Comparison of ENCODE assay signal across 28 cellular contexts in genomic region chr7:1546909-1547776, GRCh38. TPM values are rescaled to one million over a fixed set of nuclear protein-coding genes. Genes with fewer than 3 reads are reported as not detected.
"Had no signal": no experiment of that assay in that cellular context is flagged by ENCODE, and none has a peak within 500 bp of the region (broad histone marks: within the 10 kb centered on the region; RNA-seq: fewer than 3 reads in every experiment).

No MANE protein-coding gene starts in this region.

- H3K9me3 Mint-ChIP-seq: central memory CD8-positive, alpha-beta T cell; nephron; T-helper 1 cell treated with Interleukin-12 subunit alpha and Interleukin-12 subunit beta and Interleukin-4 antibody, amounts not matched to agents 30 μg/mL and 1 μg/mL, for 36 hours had no signal

- ATAC-seq: foreskin keratinocyte had no signal

- H3K4me3 Mint-ChIP-seq: activated naive CD8-positive, alpha-beta T cell; central memory CD8-positive, alpha-beta T cell; nephron; T-helper 1 cell treated with Interleukin-12 subunit alpha and Interleukin-12 subunit beta and Interleukin-4 antibody, amounts not matched to agents 30 μg/mL and 1 μg/mL, for 36 hours had no signal

- H3K27ac ChIP-seq: esophagus muscularis mucosa, foreskin keratinocyte, heart right ventricle, left ventricle myocardium inferior, neutrophil, transverse colon, VCaP had no signal

- H3K4me1 Mint-ChIP-seq: central memory CD8-positive, alpha-beta T cell had no signal

- FAIRE-seq: bronchial epithelial cell, TTC549 had no signal

- DNase-seq: activated CD4-positive, alpha-beta T cell treated with anti-CD3 and anti-CD28 coated beads for 4 hours; activated CD4-positive, alpha-beta T cell treated with anti-CD3 and anti-CD28 coated beads, Interleukin-2, amount 50 U/mL, for 4 hours; activated effector memory CD4-positive, alpha-beta T cell treated with Interleukin-2 at 50 U/mL for 16 hours; activated naive CD4-positive, alpha-beta T cell treated with Interleukin-2 at 50 U/mL for 16 hours; activated T-cell treated with anti-CD3 and anti-CD28 coated beads for 4 hours; anterior cingulate cortex; dermis blood vessel endothelial cell; effector CD4-positive, alpha-beta T cell; foreskin keratinocyte; left ventricle myocardium inferior; retina; stimulated activated CD4-positive, alpha-beta T cell treated with anti-CD3 and anti-CD28 coated beads, Interleukin-1b, Interleukin-23, amount 100 ng/mL, for 48 hours; stimulated activated naive CD4-positive, alpha-beta T cell; T-helper 9 cell; transverse colon had no signal

- H3K27ac Mint-ChIP-seq: activated naive CD8-positive, alpha-beta T cell; nephron; progenitor cell of endocrine pancreas; T-helper 1 cell treated with Interleukin-12 subunit alpha and Interleukin-12 subunit beta and Interleukin-4 antibody, amounts not matched to agents 30 μg/mL and 1 μg/mL, for 36 hours had no signal

- H3K9me3 ChIP-seq: esophagus muscularis mucosa, heart right ventricle, left ventricle myocardium inferior, neutrophil, transverse colon had no signal

- H3K36me3 Mint-ChIP-seq: activated naive CD8-positive, alpha-beta T cell had no signal

- H3K4me3 ChIP-seq: esophagus muscularis mucosa, heart right ventricle, left ventricle myocardium inferior, smooth muscle cell, transverse colon had no signal

- H3K27me3 Mint-ChIP-seq: activated naive CD8-positive, alpha-beta T cell; central memory CD8-positive, alpha-beta T cell; progenitor cell of endocrine pancreas had no signal

- H3K4me2 ChIP-seq: smooth muscle cell had no signal

- H3K27me3 ChIP-seq: esophagus muscularis mucosa, foreskin keratinocyte, heart right ventricle, neutrophil, transverse colon had no signal

RNA-seq across cellular contexts. Expression of gene TMEM184A, which starts 8.9 kb away (rescaled TPM):
- total RNA-seq: temporal lobe had no signal
